10 cellular contexts compared by ENCODE assay signal in the genomic region with DNA sequence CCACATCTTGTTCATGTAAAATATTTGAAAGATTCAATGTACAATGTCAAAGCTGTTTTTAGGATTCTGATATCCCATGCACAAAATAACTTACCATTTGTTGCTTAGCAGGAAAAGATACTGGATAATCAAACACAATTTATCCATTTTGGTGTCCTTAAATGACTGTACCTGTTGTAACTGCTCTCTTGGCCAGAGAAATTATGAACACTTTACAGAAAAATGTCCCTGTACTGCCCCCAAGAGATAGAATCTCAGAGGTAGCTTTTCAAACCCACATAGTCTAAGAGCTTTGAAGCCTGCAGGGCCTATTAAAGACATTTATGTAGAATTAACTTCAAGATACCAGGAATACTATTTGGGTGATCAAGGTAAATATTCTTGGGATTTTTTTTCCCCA. TPM values are rescaled to one million over a fixed set of nuclear protein-coding genes. Genes with fewer than 3 reads are reported as not detected.
DNase-seq lines count a peak whose midpoint lies in the region; ATAC-seq and TF ChIP-seq lines count a peak whose summit lies in the region.
"Had no signal": no experiment of that assay in that cellular context is flagged by ENCODE, and none has a peak within 500 bp of the region (broad histone marks: within the 10 kb centered on the region; RNA-seq: fewer than 3 reads in every experiment).

No MANE protein-coding gene starts in this region.

- H3K27ac ChIP-seq in right atrium auricular region (no peak overlapping the region), RWPE1 (no peak overlapping the region)
- H3K27ac ChIP-seq: BLaER1 treated with 17β-estradiol and CSF1 and Interleukin-3, amounts not matched to agents 10 nM and 100 nM had no signal

- H3K27me3 ChIP-seq in right atrium auricular region = no peaks in the 10 kb centered on the region
- H3K27me3 ChIP-seq: BLaER1 treated with 17β-estradiol and CSF1 and Interleukin-3, amounts not matched to agents 10 nM and 100 nM had no signal

- intact Hi-C loops in Right ventricle myocardium inferior (cut with DNase I) = loop anchor here (1.0 kb wide), 1 partner anchor 46 kb away; a partner anchor contains a TSS

- H3K9me3 ChIP-seq in right atrium auricular region = no peaks in the 10 kb centered on the region
- H3K9me3 ChIP-seq: BLaER1 treated with 17β-estradiol and CSF1 and Interleukin-3, amounts not matched to agents 10 nM and 100 nM had no signal

- no peak overlapping the region for H3K4me3 ChIP-seq in right atrium auricular region
- H3K4me3 ChIP-seq: BLaER1 treated with 17β-estradiol and CSF1 and Interleukin-3, amounts not matched to agents 10 nM and 100 nM had no signal

- ATAC-seq in Right ventricle myocardium inferior = peak; percentile 78
- ATAC-seq: T-cell had no signal

- peaks cover 0 to 4% of the 10 kb centered on the region in 2 donors for H3K4me1 ChIP-seq in right atrium auricular region

- DNase-seq in Right ventricle myocardium inferior (ENCODE audit: missing footprints) (no peak), right atrium auricular region (ENCODE audit: low spot score) (no peak), RWPE1 (ENCODE audit: low spot score) (no peak), germinal center (ENCODE audit: low spot score) (peak; percentile 9), NCI-H128 (lab: John Stamatoyannopoulos, UW; ENCODE audit: unreplicated experiment) (no peak), DMS153 treated with DMSO at 0.1 percent for 48 hours (lab: John Stamatoyannopoulos, UW; ENCODE audit: unreplicated experiment) (no peak), NCI-H2196 (lab: John Stamatoyannopoulos, UW; ENCODE audit: unreplicated experiment) (no peak), HK-2 (ENCODE audit: unreplicated experiment) (no peak)
- DNase-seq: T-cell had no signal

- POLR2A ChIA-PET in RWPE1 (lab: Yijun Ruan, JAX; ENCODE audit: low non-redundant PET) = no interaction called here

- H3K36me3 ChIP-seq in right atrium auricular region = no peaks in the 10 kb centered on the region
- H3K36me3 ChIP-seq: BLaER1 treated with 17β-estradiol and CSF1 and Interleukin-3, amounts not matched to agents 10 nM and 100 nM had no signal

- CTCF ChIA-PET in RWPE1 (lab: Yijun Ruan, JAX) = no interaction called here

- TF ChIP-seq CTCF in right atrium auricular region (IDR thresholded peaks at IDR 0.05) (peak in 1 of 2 donors; percentile 39), RWPE1 (conservative IDR thresholded peaks at IDR 0.05; ENCODE audit: low read depth) (0 out of 2 replicates have a peak, but pooled peaks have one; percentile 11)

RNA-seq across cellular contexts. Expression of a gene that starts 12.2 kb away (rescaled TPM):
- 88.2 TPM for total RNA-seq in Right ventricle myocardium inferior
- 100 to 1,000 TPM in 1 of 2 donors, 10 to 100 TPM in 1; 82.0 to 117 TPM for total RNA-seq in right atrium auricular region

RNA-seq across cellular contexts. Expression of a gene that starts 46.9 kb away (rescaled TPM):
- 4.6 TPM for total RNA-seq in Right ventricle myocardium inferior
- 1 to 10 TPM; 2.1 to 2.6 TPM for total RNA-seq in right atrium auricular region
- total RNA-seq: T-cell had no signal
